Comparison of ENCODE assay signal across 8 cellular contexts in the genomic region with DNA sequence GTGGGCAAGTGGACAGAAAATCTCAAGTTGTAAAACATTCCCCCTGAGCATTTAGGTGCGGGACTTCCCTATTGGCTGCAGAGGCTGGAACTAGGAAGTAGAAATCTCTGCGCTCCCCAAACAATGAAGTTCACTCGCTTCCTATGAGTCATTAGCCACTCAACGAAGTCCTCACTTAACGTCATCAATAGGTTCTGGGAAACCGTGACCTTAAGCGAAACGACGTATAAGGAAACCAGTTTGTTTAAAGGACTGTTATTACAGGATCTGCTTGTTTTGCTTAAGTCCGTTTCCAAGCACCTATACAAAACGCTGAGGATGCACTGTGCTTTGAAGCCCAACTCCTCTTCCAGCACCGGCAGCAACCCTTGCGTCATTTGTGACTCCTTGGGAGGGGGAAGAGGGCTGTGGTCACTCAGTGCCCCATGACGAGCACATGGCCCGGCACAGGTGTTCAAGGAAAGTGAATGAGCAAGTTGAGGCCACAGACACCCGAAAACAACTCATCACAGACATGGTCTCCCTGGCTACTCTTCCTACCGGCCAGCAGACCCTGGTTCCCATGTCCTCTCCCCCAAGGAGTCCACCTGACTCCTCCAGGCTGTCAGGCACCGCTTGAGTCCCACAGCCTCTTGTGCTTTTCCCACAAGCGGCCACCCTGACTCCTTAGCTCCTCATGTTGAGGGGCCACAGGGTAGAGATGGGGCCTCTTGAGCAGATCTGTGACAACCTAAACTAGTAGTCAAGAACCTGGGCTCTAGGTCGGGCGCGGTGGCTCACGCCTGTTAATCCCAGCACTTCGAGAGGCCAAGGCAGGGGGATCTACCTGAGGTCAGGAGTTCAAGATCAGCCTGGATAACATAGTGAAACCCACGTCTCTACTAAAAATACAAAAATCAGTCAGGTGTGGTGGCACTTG. TPM values are rescaled to one million over a fixed set of nuclear protein-coding genes. Genes with fewer than 3 reads are reported as not detected.
DNase-seq lines count a peak whose midpoint lies in the region; TF ChIP-seq lines count a peak whose summit lies in the region.

No MANE protein-coding gene starts in this region.

- intact Hi-C loops in activated CD4-positive, alpha-beta T cell treated with anti-CD3 and anti-CD28 coated beads, Interleukin-2, amount 10 ng/mL, durations not matched to agents 24 days and 14 days (cut with micrococcal nuclease), result loop anchor here (1.0 to 2.0 kb wide), 3 partner anchors 17 to 40 kb away; a partner anchor contains a TSS
- intact Hi-C loops in prostate gland (cut with DNase I), result no loop called here

- H3K4me3 Mint-ChIP-seq in activated CD4-positive, alpha-beta T cell treated with anti-CD3 and anti-CD28 coated beads, Interleukin-2, amount 10 ng/mL, durations not matched to agents 24 days and 14 days, result peak overlapping the region; percentile 66

- no peaks in the 10 kb centered on the region for H3K9me3 Mint-ChIP-seq in activated CD4-positive, alpha-beta T cell treated with anti-CD3 and anti-CD28 coated beads, Interleukin-2, amount 10 ng/mL, durations not matched to agents 24 days and 14 days

- TF ChIP-seq POLR2A in NB4 (IDR thresholded peaks at IDR 0.05; ENCODE audit: extremely low read depth, insufficient read length) (no peak), prostate gland (IDR thresholded peaks at IDR 0.05) (no peak)

- H3K36me3 ChIP-seq in esophagus (ENCODE audit: control insufficient read depth in 2 of 2, insufficient read depth in 2 of 2, low read length in 1 of 2) (peaks cover 12 to 17% of the 10 kb centered on the region in 2 donors), prostate gland (peaks cover 15 to 21% of the 10 kb centered on the region in 2 donors)

- H3K4me3 ChIP-seq in NB4 (ENCODE audit: low read depth, low read length), result no peak overlapping the region
- H3K4me3 ChIP-seq in esophagus (ENCODE audit: low read depth in 1 of 2, low read length in 2 of 2), result no peak overlapping the region
- H3K4me3 ChIP-seq in prostate gland, result no peak overlapping the region

- TF ChIP-seq CTCF in NB4 (IDR thresholded peaks at IDR 0.05; ENCODE audit: low read depth, low read length) (no peak), prostate gland (IDR thresholded peaks at IDR 0.05) (no peak)

- WGBS in esophagus, 2 donors, result 51 to 52% methylated on average over 25 of the region's 25 CpGs
- 63% methylated on average over 25 of the region's 25 CpGs for WGBS in prostate gland

- DNase-seq in activated T-cell treated with anti-CD3 and anti-CD28 coated beads for 48 hours (ENCODE audit: low read depth), result peak; percentile 64
- DNase-seq in activated T-cell treated with anti-CD3 and anti-CD28 coated beads for 4 hours, result no peak
- peak; percentile 85 for DNase-seq in NB4 (ENCODE audit: low read depth)
- peak; percentile 91 for DNase-seq in activated CD4-positive, alpha-beta T cell treated with anti-CD3 and anti-CD28 coated beads, Interleukin-2, amount 10 ng/mL, durations not matched to agents 24 days and 14 days
- no peak for DNase-seq in prostate gland (ENCODE audit: low spot score)
- no peak for DNase-seq in NCI-H526 (lab: John Stamatoyannopoulos, UW)
- no peak for DNase-seq in NCI-H1417 (lab: John Stamatoyannopoulos, UW)

- H3K9me3 ChIP-seq in esophagus (ENCODE audit: control insufficient read depth in 2 of 2, insufficient read depth in 1 of 2, low read depth in 1 of 2, low read length in 1 of 2) (no peaks in the 10 kb centered on the region), prostate gland (no peaks in the 10 kb centered on the region)

- peak overlapping the region; percentile 97 for H3K27ac Mint-ChIP-seq in activated CD4-positive, alpha-beta T cell treated with anti-CD3 and anti-CD28 coated beads, Interleukin-2, amount 10 ng/mL, durations not matched to agents 24 days and 14 days

- H3K36me3 Mint-ChIP-seq in activated CD4-positive, alpha-beta T cell treated with anti-CD3 and anti-CD28 coated beads, Interleukin-2, amount 10 ng/mL, durations not matched to agents 24 days and 14 days (ENCODE audit: low read depth), result peaks cover 49% of the 10 kb centered on the region

- no peaks in the 10 kb centered on the region for H3K27me3 ChIP-seq in esophagus (ENCODE audit: control insufficient read depth in 1 of 2, insufficient read depth in 2 of 2, low read length in 2 of 2)
- no peaks in the 10 kb centered on the region for H3K27me3 ChIP-seq in prostate gland (replicated peaks; ENCODE audit: insufficient read depth)

- H3K4me1 ChIP-seq in esophagus (ENCODE audit: control insufficient read depth in 2 of 2, insufficient read depth in 2 of 2, low read length in 1 of 2), result peaks cover 0 to 11% of the 10 kb centered on the region in 2 donors
- peaks cover 11% of the 10 kb centered on the region for H3K4me1 ChIP-seq in prostate gland (replicated peaks)

- peaks cover 34% of the 10 kb centered on the region for H3K4me1 Mint-ChIP-seq in activated CD4-positive, alpha-beta T cell treated with anti-CD3 and anti-CD28 coated beads, Interleukin-2, amount 10 ng/mL, durations not matched to agents 24 days and 14 days

- no peaks in the 10 kb centered on the region for H3K27me3 Mint-ChIP-seq in activated CD4-positive, alpha-beta T cell treated with anti-CD3 and anti-CD28 coated beads, Interleukin-2, amount 10 ng/mL, durations not matched to agents 24 days and 14 days

- H3K27ac ChIP-seq in esophagus (ENCODE audit: low read depth in 2 of 2, low read length in 1 of 2) (peak overlapping the region; percentile 88 to 98), prostate gland (peak overlapping the region; percentile 30 to 67)

RNA-seq across cellular contexts. Expression of a gene that starts 4.8 kb away (rescaled TPM):
- 2,597 and 2,671 TPM in 2 replicates for total RNA-seq in activated CD4-positive, alpha-beta T cell treated with anti-CD3 and anti-CD28 coated beads, Interleukin-2, amount 10 ng/mL, durations not matched to agents 24 days and 14 days
- 1,000 to 10,000 TPM; 1,628 to 3,096 TPM for polyA plus RNA-seq in esophagus
- total RNA-seq in prostate gland, result 1,000 to 10,000 TPM; 1,162 to 1,716 TPM

RNA-seq across cellular contexts. Expression of a gene that starts 14.4 kb away (rescaled TPM):
- total RNA-seq in activated CD4-positive, alpha-beta T cell treated with anti-CD3 and anti-CD28 coated beads, Interleukin-2, amount 10 ng/mL, durations not matched to agents 24 days and 14 days, result 186 and 187 TPM in 2 replicates
- polyA plus RNA-seq in esophagus, result 10 to 100 TPM; 51.5 to 90.2 TPM
- 100 to 1,000 TPM in 1 of 2 donors, 10 to 100 TPM in 1; 79.8 to 246 TPM for total RNA-seq in prostate gland

RNA-seq across cellular contexts. Expression of a gene that starts 18.5 kb away (rescaled TPM):
- 42.0 and 46.1 TPM in 2 replicates for total RNA-seq in activated CD4-positive, alpha-beta T cell treated with anti-CD3 and anti-CD28 coated beads, Interleukin-2, amount 10 ng/mL, durations not matched to agents 24 days and 14 days
- polyA plus RNA-seq in esophagus, result 1 to 10 TPM; 3.8 to 9.2 TPM
- 10 to 100 TPM; 14.4 to 21.1 TPM for total RNA-seq in prostate gland

RNA-seq across cellular contexts. Expression of a gene that starts 24.3 kb away (rescaled TPM):
- 35.7 and 39.9 TPM in 2 replicates for total RNA-seq in activated CD4-positive, alpha-beta T cell treated with anti-CD3 and anti-CD28 coated beads, Interleukin-2, amount 10 ng/mL, durations not matched to agents 24 days and 14 days
- 100 to 1,000 TPM; 249 to 382 TPM for polyA plus RNA-seq in esophagus
- total RNA-seq in prostate gland, result 100 to 1,000 TPM in 1 of 2 donors, 10 to 100 TPM in 1; 96.5 to 170 TPM

RNA-seq across cellular contexts. Expression of a gene that starts 39.8 kb away (rescaled TPM):
- total RNA-seq in activated CD4-positive, alpha-beta T cell treated with anti-CD3 and anti-CD28 coated beads, Interleukin-2, amount 10 ng/mL, durations not matched to agents 24 days and 14 days, result 36.0 and 38.7 TPM in 2 replicates
- polyA plus RNA-seq in esophagus, result 10 to 100 TPM; 15.6 to 22.7 TPM
- 10 to 100 TPM; 50.2 to 56.4 TPM for total RNA-seq in prostate gland

Comparison
In these comparisons a context has a peak if more than half of its experiments do, and no peak if none do; other contexts are left out.
1. DNase-seq: peak in activated T-cell treated with anti-CD3 and anti-CD28 coated beads for 48 hours (single experiment), NB4 (single experiment) and activated CD4-positive, alpha-beta T cell treated with anti-CD3 and anti-CD28 coated beads, Interleukin-2, amount 10 ng/mL, durations not matched to agents 24 days and 14 days (single experiment); none in activated T-cell treated with anti-CD3 and anti-CD28 coated beads for 4 hours (single experiment), prostate gland (single experiment), NCI-H526 (0 of 2) and NCI-H1417 (0 of 3).